9 cellular contexts compared by ENCODE assay signal in genomic region chr6:43724354-43724753, GRCh38. TPM values are rescaled to one million over a fixed set of nuclear protein-coding genes. Genes with fewer than 3 reads are reported as not detected.
DNase-seq lines count a peak whose midpoint lies in the region; ATAC-seq and TF ChIP-seq lines count a peak whose summit lies in the region.
"Had no signal": no experiment of that assay in that cellular context is flagged by ENCODE, and none has a peak within 500 bp of the region (broad histone marks: within the 10 kb centered on the region; RNA-seq: fewer than 3 reads in every experiment).

No MANE protein-coding gene starts in this region.

- TF ChIP-seq POLR2A in uterus (IDR thresholded peaks at IDR 0.05), result no peak

- no peak overlapping the region for H3K27ac ChIP-seq in DND-41 (ENCODE audit: low read length)
- peak overlapping the region; percentile 26 for H3K27ac ChIP-seq in KOPT-K1 (ENCODE audit: low read depth, low read length, poor library complexity, severe bottlenecking)
- peak overlapping the region; percentile 90 for H3K27ac ChIP-seq in neutrophil
- H3K27ac ChIP-seq in uterus, result no peak overlapping the region

- H3K36me3 ChIP-seq in DND-41 (ENCODE audit: insufficient read depth, low read length), result no peaks in the 10 kb centered on the region
- H3K36me3 ChIP-seq in KOPT-K1 (ENCODE audit: insufficient read depth, low read length), result no peaks in the 10 kb centered on the region
- no peaks in the 10 kb centered on the region for H3K36me3 ChIP-seq in neutrophil
- no peaks in the 10 kb centered on the region for H3K36me3 ChIP-seq in mucosa of descending colon (ENCODE audit: low read depth)
- no peaks in the 10 kb centered on the region for H3K36me3 ChIP-seq in uterus

- H3K4me1 ChIP-seq in DND-41 (ENCODE audit: insufficient read depth, low read length), result peaks cover 23% of the 10 kb centered on the region
- H3K4me1 ChIP-seq in neutrophil (ENCODE audit: control insufficient read depth in 1 of 2, insufficient read depth in 1 of 2, low read depth in 1 of 2, low read length in 1 of 2), result peaks cover 27 to 33% of the 10 kb centered on the region in 2 experiments
- H3K4me1 ChIP-seq in mucosa of descending colon (ENCODE audit: low read depth), result peaks cover 13% of the 10 kb centered on the region
- H3K4me1 ChIP-seq in uterus, result peaks cover 0 to 6% of the 10 kb centered on the region in 2 donors

- H2AFZ ChIP-seq in DND-41 (ENCODE audit: low read depth, low read length), result no peak overlapping the region

- H3K27me3 ChIP-seq in DND-41 (ENCODE audit: insufficient read depth, low read length, poor library complexity) (peaks cover 17% of the 10 kb centered on the region), neutrophil (peaks cover 32% of the 10 kb centered on the region), uterus (no peaks in the 10 kb centered on the region)

- ATAC-seq in DND-41 (ENCODE audit: insufficient read depth, low read depth) (no peak), mucosa of descending colon (no peak)
- peak; percentile 6 for ATAC-seq in activated naive CD8-positive, alpha-beta T cell treated with anti-CD3 and anti-CD28 coated beads, Interleukin-2, amount 50 U/mL, for 24 hours

- H4K20me1 ChIP-seq in DND-41 (ENCODE audit: insufficient read depth, low read length), result peaks cover 23% of the 10 kb centered on the region

- intact Hi-C loops in mucosa of descending colon (cut with DNase I, micrococcal nuclease) (loop anchor here in 1 of 2 donors (5.0 kb wide), 1 partner anchor 353 kb away; no protein-coding TSS in a partner anchor), uterus (cut with DNase I; ENCODE audit: low total_unique reads) (no loop called here)

- DNase-seq in DND-41, result no peak
- DNase-seq in activated naive CD8-positive, alpha-beta T cell treated with anti-CD3 and anti-CD28 coated beads, Interleukin-2, amount 50 U/mL, for 24 hours, result no peak
- DNase-seq in NK-92 treated with Interleukin-12 subunit alpha and Interleukin-12 subunit beta, amount 100 ng/mL, for 24 hours (lab: John Stamatoyannopoulos, UW), result no peak
- DNase-seq in mucosa of descending colon, result no peak
- DNase-seq in uterus, result no peak
- DNase-seq in NCI-H2029 treated with DMSO at 0.1 percent for 48 hours (lab: John Stamatoyannopoulos, UW), result no peak

- no peaks in the 10 kb centered on the region for H3K36me3 Mint-ChIP-seq in activated naive CD8-positive, alpha-beta T cell treated with anti-CD3 and anti-CD28 coated beads, Interleukin-2, amount 50 U/mL, for 24 hours (ENCODE audit: low read depth)

- peaks cover 44% of the 10 kb centered on the region for H3K4me1 Mint-ChIP-seq in activated naive CD8-positive, alpha-beta T cell treated with anti-CD3 and anti-CD28 coated beads, Interleukin-2, amount 50 U/mL, for 24 hours

- no peak for TF ChIP-seq CTCF in DND-41 (IDR thresholded peaks at IDR 0.05; ENCODE audit: borderline replicate concordance, extremely low read depth, low read length, poor library complexity, severe bottlenecking)
- TF ChIP-seq CTCF in neutrophil (IDR thresholded peaks at IDR 0.05), result no peak
- TF ChIP-seq CTCF in mucosa of descending colon (IDR thresholded peaks at IDR 0.05), result no peak
- no peak for TF ChIP-seq CTCF in uterus (IDR thresholded peaks at IDR 0.05)

- no peak overlapping the region for H3K9ac ChIP-seq in DND-41 (ENCODE audit: low read depth, low read length)

- no peaks in the 10 kb centered on the region for H3K9me3 ChIP-seq in DND-41 (ENCODE audit: insufficient read depth, low read length, severe bottlenecking)
- H3K9me3 ChIP-seq in KOPT-K1 (ENCODE audit: insufficient read depth, low read length, poor library complexity, severe bottlenecking), result no peaks in the 10 kb centered on the region
- no peaks in the 10 kb centered on the region for H3K9me3 ChIP-seq in neutrophil
- no peaks in the 10 kb centered on the region for H3K9me3 ChIP-seq in mucosa of descending colon
- no peaks in the 10 kb centered on the region for H3K9me3 ChIP-seq in uterus

- peak overlapping the region; percentile 45; the same call in 1 of the 2 replicates for H3K4me2 ChIP-seq in DND-41 (ENCODE audit: insufficient read depth, low read length)

- H3K9me3 Mint-ChIP-seq in activated naive CD8-positive, alpha-beta T cell treated with anti-CD3 and anti-CD28 coated beads, Interleukin-2, amount 50 U/mL, for 24 hours, result peaks cover 3% of the 10 kb centered on the region

- peak overlapping the region; percentile 47 for H3K4me3 Mint-ChIP-seq in activated naive CD8-positive, alpha-beta T cell treated with anti-CD3 and anti-CD28 coated beads, Interleukin-2, amount 50 U/mL, for 24 hours

- H3K27me3 Mint-ChIP-seq in activated naive CD8-positive, alpha-beta T cell treated with anti-CD3 and anti-CD28 coated beads, Interleukin-2, amount 50 U/mL, for 24 hours, result no peaks in the 10 kb centered on the region

- peak overlapping the region; percentile 83 for H3K27ac Mint-ChIP-seq in activated naive CD8-positive, alpha-beta T cell treated with anti-CD3 and anti-CD28 coated beads, Interleukin-2, amount 50 U/mL, for 24 hours
- H3K27ac Mint-ChIP-seq: progenitor cell of endocrine pancreas had no signal

- H3K4me3 ChIP-seq in DND-41 (ENCODE audit: low read depth in 1 of 2, low read length in 2 of 2) (no peak overlapping the region), neutrophil (ENCODE audit: low read depth in 1 of 2, low read length in 1 of 2) (peak overlapping the region; percentile 36 to 49), mucosa of descending colon (no peak overlapping the region), uterus (no peak overlapping the region)

- no peaks in the 10 kb centered on the region for H3K79me2 ChIP-seq in DND-41 (ENCODE audit: insufficient read depth, low read length)

RNA-seq across cellular contexts. Expression of gene MRPS18A, which starts 36.8 kb away (rescaled TPM):
- total RNA-seq in mucosa of descending colon (10 to 100 TPM; 36.9 to 65.7 (median 61.9) TPM), uterus (10 to 100 TPM; 23.1 to 87.4 (median 36.4) TPM)

RNA-seq across cellular contexts. Expression of gene VEGFA, which starts 45.7 kb away (rescaled TPM):
- 100 to 1,000 TPM in 1 of 3 donors, 10 to 100 TPM in 2; 89.4 to 165 (median 94.7) TPM for total RNA-seq in mucosa of descending colon
- total RNA-seq in uterus, result 100 to 1,000 TPM in 3 of 4 donors, 10 to 100 TPM in 1; 81.0 to 247 (median 156) TPM

Comparison
In these comparisons a context has a peak if more than half of its experiments do, and no peak if none do; other contexts are left out.
1. H3K27ac ChIP-seq: peak in KOPT-K1 (single experiment) and neutrophil (single experiment); none in DND-41 (single experiment) and uterus (0 of 2).
2. H3K4me3 ChIP-seq: peak in neutrophil (2 of 2); none in DND-41 (0 of 2), mucosa of descending colon (single experiment) and uterus (0 of 2).